In genomic region chr16:85557083-85557975, GRCh38 we compare ENCODE assay signal across 8 cellular contexts. TPM values are rescaled to one million over a fixed set of nuclear protein-coding genes. Genes with fewer than 3 reads are reported as not detected.
A peak's percentile ranks its signal among the peaks of the same experiment; 100 is the strongest.
DNase-seq lines count a peak whose midpoint lies in the region; ATAC-seq and TF ChIP-seq lines count a peak whose summit lies in the region.

No MANE protein-coding gene starts in this region.

- H3K36me3 ChIP-seq in ascending aorta = no peaks in the 10 kb centered on the region

- DNase-seq in AG09309 (ENCODE audit: low read depth) (no peak), OCI-M1 (lab: John Stamatoyannopoulos, UW) (peak; percentile 58), ascending aorta (ENCODE audit: low spot score in 2 of 2) (no peak), iris pigment epithelial cell (ENCODE audit: low read depth) (peak; percentile 21), dermis blood vessel endothelial cell (no peak), retina (no peak)
- peak; percentile 39 to 65 for DNase-seq in stimulated activated CD4-positive, alpha-beta T cell treated with anti-CD3 and anti-CD28 coated beads, Interleukin-4, amount 100 ng/mL, for 4 hours

- peak; percentile 8 for ATAC-seq in GM21381 (IDR thresholded peaks at IDR 0.05; ENCODE audit: unreplicated experiment)

- H3K4me3 ChIP-seq in AG09309 (ENCODE audit: control insufficient read depth, low read depth, low read length) (peak overlapping the region; percentile 70), ascending aorta (peak overlapping the region; percentile 76 to 96)

- intact Hi-C loops in ascending aorta (cut with DNase I) = loop anchor here (5.0 kb wide), 1 partner anchor 185 kb away; no protein-coding TSS in a partner anchor

- peak overlapping the region; percentile 72 to 89 for H3K27ac ChIP-seq in ascending aorta

- no peaks in the 10 kb centered on the region for H3K27me3 ChIP-seq in ascending aorta

- peaks cover 0 to 12% of the 10 kb centered on the region in 2 donors for H3K4me1 ChIP-seq in ascending aorta

- no peaks in the 10 kb centered on the region for H3K9me3 ChIP-seq in ascending aorta

- TF ChIP-seq CTCF in AG09309 (IDR thresholded peaks at IDR 0.05; ENCODE audit: control insufficient read depth, insufficient read depth, low read depth, low read length, missing control alignments) = no peak
- peak in 1 of 3 experiments; percentile 33 for TF ChIP-seq CTCF in ascending aorta (IDR thresholded peaks at IDR 0.05)

RNA-seq across cellular contexts. Expression of gene GSE1, which starts 55.8 kb away (rescaled TPM):
- total RNA-seq in ascending aorta (120 TPM), dermis blood vessel endothelial cell (27.5 and 28.8 TPM in 2 replicates)

Comparison
In these comparisons a context has a peak if more than half of its experiments do, and no peak if none do; other contexts are left out.
1. DNase-seq: peak in OCI-M1 (single experiment), iris pigment epithelial cell (single experiment) and stimulated activated CD4-positive, alpha-beta T cell treated with anti-CD3 and anti-CD28 coated beads, Interleukin-4, amount 100 ng/mL, for 4 hours (2 of 2); none in AG09309 (single experiment), ascending aorta (0 of 2), dermis blood vessel endothelial cell (single experiment) and retina (single experiment).